ENCODE assay signal across 1 cellular context in the genomic region with DNA sequence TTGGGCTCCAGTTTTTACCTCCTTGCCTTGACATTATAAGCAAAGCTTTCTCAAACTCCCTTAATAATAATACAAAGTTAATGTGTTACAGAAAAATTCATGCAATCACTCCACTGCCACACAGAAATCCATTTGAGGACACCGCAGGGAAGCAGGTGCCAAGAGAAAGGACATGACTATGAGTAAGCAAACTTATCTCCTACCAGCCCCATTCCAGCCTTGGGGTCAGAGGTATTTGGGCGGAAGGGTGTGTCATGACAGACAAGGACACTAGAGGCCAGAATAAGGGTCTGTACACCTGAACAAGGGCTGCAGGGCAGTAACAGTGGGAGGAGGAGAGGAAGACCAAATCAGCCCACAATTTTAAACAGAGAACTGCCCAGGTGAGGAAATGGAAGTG.
TF ChIP-seq lines count a peak whose summit lies in the region.

No MANE protein-coding gene starts in this region.

TF ChIP-seq in IMR-90, 13 proteins besides CTCF, POLR2A, EP300 and RAD21:
- TF ChIP-seq MXI1 (IDR thresholded peaks at IDR 0.05; ENCODE audit: borderline replicate concordance, low read depth, low read length) (no peak), NFE2L2 (IDR thresholded peaks at IDR 0.05; ENCODE audit: low read depth, low read length) (no peak), BHLHE40 (IDR thresholded peaks at IDR 0.05; ENCODE audit: low read depth, low read length) (no peak), MAFK (IDR thresholded peaks at IDR 0.05; ENCODE audit: low read depth, low read length) (no peak), CHD1 (IDR thresholded peaks at IDR 0.05; ENCODE audit: low read depth, low read length) (no peak), RCOR1 (IDR thresholded peaks at IDR 0.05; ENCODE audit: insufficient replicate concordance, low read length) (no peak)
- TF ChIP-seq, protein P1, sequence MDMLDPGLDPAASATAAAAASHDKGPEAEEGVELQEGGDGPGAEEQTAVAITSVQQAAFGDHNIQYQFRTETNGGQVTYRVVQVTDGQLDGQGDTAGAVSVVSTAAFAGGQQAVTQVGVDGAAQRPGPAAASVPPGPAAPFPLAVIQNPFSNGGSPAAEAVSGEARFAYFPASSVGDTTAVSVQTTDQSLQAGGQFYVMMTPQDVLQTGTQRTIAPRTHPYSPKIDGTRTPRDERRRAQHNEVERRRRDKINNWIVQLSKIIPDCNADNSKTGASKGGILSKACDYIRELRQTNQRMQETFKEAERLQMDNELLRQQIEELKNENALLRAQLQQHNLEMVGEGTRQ (IDR thresholded peaks at IDR 0.05; ENCODE audit: low read depth, low read length): no peak
- TF ChIP-seq, protein P2, sequence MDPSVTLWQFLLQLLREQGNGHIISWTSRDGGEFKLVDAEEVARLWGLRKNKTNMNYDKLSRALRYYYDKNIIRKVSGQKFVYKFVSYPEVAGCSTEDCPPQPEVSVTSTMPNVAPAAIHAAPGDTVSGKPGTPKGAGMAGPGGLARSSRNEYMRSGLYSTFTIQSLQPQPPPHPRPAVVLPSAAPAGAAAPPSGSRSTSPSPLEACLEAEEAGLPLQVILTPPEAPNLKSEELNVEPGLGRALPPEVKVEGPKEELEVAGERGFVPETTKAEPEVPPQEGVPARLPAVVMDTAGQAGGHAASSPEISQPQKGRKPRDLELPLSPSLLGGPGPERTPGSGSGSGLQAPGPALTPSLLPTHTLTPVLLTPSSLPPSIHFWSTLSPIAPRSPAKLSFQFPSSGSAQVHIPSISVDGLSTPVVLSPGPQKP (IDR thresholded peaks at IDR 0.05; ENCODE audit: borderline replicate concordance, low read depth, low read length): no peak
